ENCODE assay signal across 23 cellular contexts in the genomic region with DNA sequence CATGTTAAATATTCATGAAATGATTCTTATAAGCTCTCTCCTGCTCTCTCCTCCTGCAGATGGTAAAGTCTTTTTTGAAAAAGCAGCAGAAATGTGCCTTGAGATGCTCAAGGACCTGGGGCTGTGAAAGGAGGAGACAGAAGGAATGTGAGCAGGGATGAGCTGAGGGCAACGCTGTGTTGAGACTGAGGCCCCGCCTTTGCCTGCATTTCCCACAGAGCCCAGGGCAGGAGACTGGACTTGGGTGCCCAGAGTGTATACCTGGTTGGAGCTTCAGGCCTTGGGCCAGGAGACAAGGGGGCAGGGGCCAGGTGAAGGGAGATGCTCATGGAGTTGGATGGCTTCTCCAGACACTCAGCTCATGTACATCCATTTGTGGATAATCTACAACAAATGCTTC. TPM values are rescaled to one million over a fixed set of nuclear protein-coding genes. Genes with fewer than 3 reads are reported as not detected.
DNase-seq lines count a peak whose midpoint lies in the region; TF ChIP-seq lines count a peak whose summit lies in the region.
"Had no signal": no experiment of that assay in that cellular context is flagged by ENCODE, and none has a peak within 500 bp of the region (broad histone marks: within the 10 kb centered on the region; RNA-seq: fewer than 3 reads in every experiment).

No MANE protein-coding gene starts in this region.

- no peaks in the 10 kb centered on the region for H3K9me3 Mint-ChIP-seq in brain
- H3K9me3 Mint-ChIP-seq: CD14-positive monocyte; CD4-positive, alpha-beta memory T cell; CD4-positive, CD25-positive, alpha-beta regulatory T cell; CD8-positive, alpha-beta memory T cell had no signal

- no peaks in the 10 kb centered on the region for H3K27me3 Mint-ChIP-seq in brain
- H3K27me3 Mint-ChIP-seq: CD4-positive, alpha-beta memory T cell; CD4-positive, CD25-positive, alpha-beta regulatory T cell; CD8-positive, alpha-beta memory T cell had no signal

- peak overlapping the region in 4 of 5 experiments; percentile 85 to 90 (median 86) for H3K27ac Mint-ChIP-seq in brain
- H3K27ac Mint-ChIP-seq: CD14-positive monocyte; CD4-positive, CD25-positive, alpha-beta regulatory T cell; CD8-positive, alpha-beta memory T cell had no signal

- H3K9me3 ChIP-seq in right atrium auricular region, result no peaks in the 10 kb centered on the region
- H3K9me3 ChIP-seq: BE2C, BLaER1 had no signal

- intact Hi-C loops in cardiac septum (cut with DNase I), result no loop called here
- intact Hi-C loops in posterior vena cava (cut with DNase I), result no loop called here

- H3K4me3 Mint-ChIP-seq in brain, result no peak overlapping the region
- H3K4me3 Mint-ChIP-seq: CD14-positive monocyte; CD4-positive, alpha-beta memory T cell; CD4-positive, CD25-positive, alpha-beta regulatory T cell; CD8-positive, alpha-beta memory T cell had no signal

- peaks cover 5% of the 10 kb centered on the region for H3K4me1 Mint-ChIP-seq in brain
- H3K4me1 Mint-ChIP-seq: CD14-positive monocyte; CD4-positive, alpha-beta memory T cell; CD8-positive, alpha-beta memory T cell had no signal

- no peak overlapping the region for H3K27ac ChIP-seq in right atrium auricular region
- H3K27ac ChIP-seq in VCaP, result peak overlapping the region; percentile 44; the same call in 1 of the 2 replicates
- H3K27ac ChIP-seq: BLaER1 had no signal

- TF ChIP-seq CTCF in right atrium auricular region (IDR thresholded peaks at IDR 0.05) (no peak), VCaP (conservative IDR thresholded peaks at IDR 0.05) (no peak), brain (conservative IDR thresholded peaks at IDR 0.05) (no peak)

- DNase-seq in cardiac septum (ENCODE audit: low spot score) (peak; percentile 53), right atrium auricular region (ENCODE audit: low spot score) (no peak), posterior vena cava (ENCODE audit: low spot score) (peak; percentile 53), NCI-H187 (lab: John Stamatoyannopoulos, UW) (no peak), NCI-H1105 (lab: John Stamatoyannopoulos, UW) (no peak)
- no peak for DNase-seq in stimulated activated CD4-positive, alpha-beta T cell treated with anti-CD3 and anti-CD28 coated beads, Interleukin-12 subunit alpha, Interleukin-12 subunit beta, amount 100 ng/mL, for 4 hours
- DNase-seq: 8988T; ACHN; BE2C; CD4-positive, alpha-beta memory T cell; CD4-positive, CD25-positive, alpha-beta regulatory T cell; CD8-positive, alpha-beta memory T cell; COR-L47; DMS 273 treated with DMSO at 0.1 percent for 48 hours; DMS153; DMS53; DND-41; EL; GF-D8 had no signal

- H3K4me1 ChIP-seq in right atrium auricular region, result no peaks in the 10 kb centered on the region
- H3K4me1 ChIP-seq: BE2C had no signal

- peaks cover 64% of the 10 kb centered on the region for H3K36me3 Mint-ChIP-seq in brain

- H3K4me3 ChIP-seq in right atrium auricular region, result no peak overlapping the region
- H3K4me3 ChIP-seq: BLaER1 had no signal

- no peaks in the 10 kb centered on the region for H3K27me3 ChIP-seq in right atrium auricular region
- H3K27me3 ChIP-seq: BE2C, BLaER1 had no signal

- H3K36me3 ChIP-seq in right atrium auricular region, result peaks cover 5% of the 10 kb centered on the region

RNA-seq across cellular contexts. Expression of gene CEP164, which starts 39.2 kb away (rescaled TPM):
- total RNA-seq in cardiac septum (9.9 TPM), right atrium auricular region (1 to 10 TPM; 3.3 to 7.6 TPM), posterior vena cava (10 to 100 TPM; 23.1 to 28.2 TPM)
- 11.6 TPM for polyA plus RNA-seq in brain (ENCODE audit: insufficient read depth, low read depth, low replicate concordance)

RNA-seq across cellular contexts. Expression of gene BACE1, which starts 50.8 kb away (rescaled TPM):
- total RNA-seq in cardiac septum (15.7 TPM), right atrium auricular region (10 to 100 TPM; 11.9 to 20.3 TPM), posterior vena cava (10 to 100 TPM; 25.2 to 36.1 TPM)
- polyA plus RNA-seq in brain (ENCODE audit: insufficient read depth, low read depth, low replicate concordance), result 90.0 TPM

Comparison
In these comparisons a context has a peak if more than half of its experiments do, and no peak if none do; other contexts are left out.
1. DNase-seq: peak in cardiac septum (single experiment) and posterior vena cava (single experiment); none in right atrium auricular region (single experiment), NCI-H187 (0 of 2), NCI-H1105 (single experiment) and stimulated activated CD4-positive, alpha-beta T cell treated with anti-CD3 and anti-CD28 coated beads, Interleukin-12 subunit alpha, Interleukin-12 subunit beta, amount 100 ng/mL, for 4 hours (single experiment).